Comparison of ENCODE assay signal across 19 cellular contexts in genomic region chr11:45933846-45934579, GRCh38. TPM values are rescaled to one million over a fixed set of nuclear protein-coding genes. Genes with fewer than 3 reads are reported as not detected.
DNase-seq lines count a peak whose midpoint lies in the region; ATAC-seq, FAIRE-seq and TF ChIP-seq lines count a peak whose summit lies in the region.
"Had no signal": no experiment of that assay in that cellular context is flagged by ENCODE, and none has a peak within 500 bp of the region (broad histone marks: within the 10 kb centered on the region; RNA-seq: fewer than 3 reads in every experiment).

No MANE protein-coding gene starts in this region.

- no peak for TF ChIP-seq POLR2A in breast epithelium (IDR thresholded peaks at IDR 0.05)

- POLR2A ChIA-PET in MCF 10A (lab: Yijun Ruan, JAX) = no interaction called here

- DNase-seq in breast epithelium (ENCODE audit: low spot score in 2 of 2) (no peak), MCF 10A (ENCODE audit: unreplicated experiment) (no peak), keratinocyte (ENCODE audit: low read depth, low spot score) (no peak), T-helper 9 cell (no peak)
- DNase-seq: immature natural killer cell, lower lobe of right lung, MG63, NCI-H2029, NCI-H510A treated with DMSO at 0.1 percent for 48 hours, OCI-M1, T-helper 2 cell, upper lobe of left lung had no signal

- no peak for FAIRE-seq in keratinocyte (lab: Jason Lieb, UNC)

- TF ChIP-seq CTCF in breast epithelium (IDR thresholded peaks at IDR 0.05) = no peak
- no peak for TF ChIP-seq CTCF in MCF 10A (IDR thresholded peaks at IDR 0.05; ENCODE audit: unreplicated experiment)
- no peak for TF ChIP-seq CTCF in keratinocyte (optimal IDR thresholded peaks at IDR 0.05 in 1 of 3, IDR thresholded peaks at IDR 0.05 in 1 of 3, conservative IDR thresholded peaks at IDR 0.05 in 1 of 3; ENCODE audit: extremely low read depth in 1 of 3, insufficient read depth in 2 of 3, low read length in 3 of 3)

- no peaks in the 10 kb centered on the region for H3K9me3 Mint-ChIP-seq in MCF 10A (ENCODE audit: unreplicated experiment)
- H3K9me3 Mint-ChIP-seq: immature natural killer cell; stimulated activated effector memory CD8-positive, alpha-beta T cell treated with anti-CD3 and anti-CD28 coated beads, Interleukin-12 subunit alpha, Interleukin-12 subunit beta, amount 100 ng/mL, for 72 hours had no signal

- no peak for ATAC-seq in HG03025 (IDR thresholded peaks at IDR 0.05; ENCODE audit: low FRiP score, unreplicated experiment)
- ATAC-seq: stimulated activated effector memory CD8-positive, alpha-beta T cell treated with anti-CD3 and anti-CD28 coated beads, Interleukin-12 subunit alpha, Interleukin-12 subunit beta, amount 100 ng/mL, for 72 hours had no signal

- H3K4me3 Mint-ChIP-seq in MCF 10A (ENCODE audit: unreplicated experiment) = no peak overlapping the region
- H3K4me3 Mint-ChIP-seq: activated naive CD8-positive, alpha-beta T cell; immature natural killer cell; stimulated activated effector memory CD8-positive, alpha-beta T cell treated with anti-CD3 and anti-CD28 coated beads, Interleukin-12 subunit alpha, Interleukin-12 subunit beta, amount 100 ng/mL, for 72 hours had no signal

- no TSS peak for BruUV-seq in MCF 10A (replicated peaks; lab: Mats Ljungman, UMichigan)

- no peaks in the 10 kb centered on the region for H4K20me1 ChIP-seq in keratinocyte (ENCODE audit: control insufficient read depth, extremely low read depth, insufficient read depth, low read length)

- no peaks in the 10 kb centered on the region for H3K9me1 ChIP-seq in keratinocyte (ENCODE audit: control insufficient read depth, extremely low read depth, insufficient read depth, low read length)

- peak overlapping the region in 2 of 3 donors; percentile 10 to 21 for H3K4me3 ChIP-seq in breast epithelium
- peak overlapping the region in 2 of 3 experiments; percentile 8 to 45 for H3K4me3 ChIP-seq in keratinocyte (ENCODE audit: control insufficient read depth in 2 of 3, extremely low read depth in 1 of 3, insufficient read depth in 2 of 3, low read depth in 1 of 3, low read length in 3 of 3)
- no peak overlapping the region for H3K4me3 ChIP-seq in stomach smooth muscle (ENCODE audit: low read length in 2 of 2)
- H3K4me3 ChIP-seq: lower lobe of right lung, MG63, smooth muscle cell, upper lobe of left lung had no signal

- H3K79me2 ChIP-seq in keratinocyte (ENCODE audit: control insufficient read depth, insufficient read depth, low read length) = no peaks in the 10 kb centered on the region

- intact Hi-C loops in breast epithelium (cut with DNase I; ENCODE audit: low total_unique reads) (no loop called here), MCF 10A (cut with micrococcal nuclease) (no loop called here)

- no peak overlapping the region for H2AFZ ChIP-seq in keratinocyte (ENCODE audit: control insufficient read depth, low read length)

- CTCF ChIA-PET in MCF 10A (lab: Yijun Ruan, JAX) = interaction anchor here (0.7 to 1.5 kb wide), 2 partner anchors 32 to 62 kb away, joined by 3 to 4 read pairs; no protein-coding TSS in a partner anchor

- H3K27ac ChIP-seq in breast epithelium = peak overlapping the region; percentile 40 to 77
- H3K27ac ChIP-seq in keratinocyte (ENCODE audit: control insufficient read depth, insufficient read depth, low read length) = peak overlapping the region; percentile 24
- peak overlapping the region; percentile 37 for H3K27ac ChIP-seq in stomach smooth muscle (ENCODE audit: low read length)
- H3K27ac ChIP-seq: 22Rv1, lower lobe of right lung, upper lobe of left lung had no signal

- H3K9ac ChIP-seq in keratinocyte (ENCODE audit: control insufficient read depth, extremely low read depth, insufficient read depth, low read length) (peak overlapping the region; percentile 8), stomach smooth muscle (ENCODE audit: low read length in 2 of 2) (no peak overlapping the region)

- no peak overlapping the region for H3K27ac Mint-ChIP-seq in MCF 10A (ENCODE audit: low read depth, unreplicated experiment)
- H3K27ac Mint-ChIP-seq: activated naive CD8-positive, alpha-beta T cell; immature natural killer cell had no signal

- no peaks in the 10 kb centered on the region for H3K9me3 ChIP-seq in breast epithelium
- no peaks in the 10 kb centered on the region for H3K9me3 ChIP-seq in keratinocyte (ENCODE audit: control insufficient read depth, low read depth, low read length)
- H3K9me3 ChIP-seq in stomach smooth muscle (ENCODE audit: control insufficient read depth in 2 of 2, low read length in 2 of 2) = no peaks in the 10 kb centered on the region
- H3K9me3 ChIP-seq: lower lobe of right lung, MG63, upper lobe of left lung had no signal

- H3K36me3 Mint-ChIP-seq in MCF 10A (ENCODE audit: insufficient read depth, unreplicated experiment) = peaks cover 67% of the 10 kb centered on the region

- H3K27me3 ChIP-seq in breast epithelium (no peaks in the 10 kb centered on the region), keratinocyte (ENCODE audit: control insufficient read depth, extremely low read depth, insufficient read depth, low read length) (no peaks in the 10 kb centered on the region), stomach smooth muscle (ENCODE audit: control insufficient read depth in 1 of 2, insufficient read depth in 2 of 2, low read length in 2 of 2) (no peaks in the 10 kb centered on the region)
- H3K27me3 ChIP-seq: MG63, upper lobe of left lung had no signal

- peak overlapping the region; percentile 53 for H3K4me2 ChIP-seq in keratinocyte (ENCODE audit: control insufficient read depth, extremely low read depth, insufficient read depth, low read depth, low read length)
- H3K4me2 ChIP-seq: smooth muscle cell had no signal

- dilution Hi-C loops in keratinocyte (cut with MboI; ENCODE audit: extremely low pct_ligation_motif_present, low sequenced_read_pairs) = no loop called here

- no peaks in the 10 kb centered on the region for H3K27me3 Mint-ChIP-seq in MCF 10A (ENCODE audit: insufficient read depth, unreplicated experiment)
- H3K27me3 Mint-ChIP-seq: activated naive CD8-positive, alpha-beta T cell had no signal

- H3K36me3 ChIP-seq in breast epithelium (no peaks in the 10 kb centered on the region), keratinocyte (ENCODE audit: control insufficient read depth in 2 of 2, extremely low read depth in 1 of 2, insufficient read depth in 2 of 2, low read length in 2 of 2) (peaks cover 7% of the 10 kb centered on the region in 2 experiments), stomach smooth muscle (ENCODE audit: control insufficient read depth in 2 of 2, insufficient read depth in 2 of 2, low read length in 2 of 2) (peaks cover 43 to 46% of the 10 kb centered on the region in 2 donors)
- H3K36me3 ChIP-seq: MG63 had no signal

- peaks cover 23% of the 10 kb centered on the region for H3K4me1 Mint-ChIP-seq in MCF 10A (ENCODE audit: insufficient read depth, unreplicated experiment)

- H3K4me1 ChIP-seq in breast epithelium (peaks cover 0 to 15% of the 10 kb centered on the region in 2 donors), keratinocyte (ENCODE audit: control insufficient read depth, extremely low read depth, insufficient read depth, low read length) (peaks cover 66% of the 10 kb centered on the region), stomach smooth muscle (ENCODE audit: control insufficient read depth, insufficient read depth, low read length) (peaks cover 10% of the 10 kb centered on the region)

RNA-seq across cellular contexts. Expression of gene LARGE2, which starts 11.6 kb away (rescaled TPM):
- total RNA-seq in breast epithelium = 1 to 10 TPM in 2 of 3 donors, not detected in 1; 5.9 to 6.3 TPM
- 0.52 and 0.91 TPM in 2 replicates for total RNA-seq in MCF 10A (2022)
- 7.1 to 29.9 TPM (median 11.1 TPM) in 3 replicates for polyA plus RNA-seq in keratinocyte
- polyA plus RNA-seq in keratinocyte (2011; ENCODE audit: low read depth) = 1.5 TPM
- 5.0 and 13.1 TPM in 2 replicates for polyA plus RNA-seq in keratinocyte (2011; cell fraction: cytosol; rRNA removed)
- polyA plus RNA-seq in keratinocyte (2011; cell fraction: nucleus; rRNA removed) = 16.6 and 26.6 TPM in 2 replicates
- 5.6 and 30.7 TPM in 2 replicates for polyA plus RNA-seq in keratinocyte (2012; ENCODE audit: low replicate concordance)
- 5.9 to 53.5 TPM (median 6.1 TPM) in 3 replicates for polyA minus RNA-seq in keratinocyte
- 12.1 TPM for polyA minus RNA-seq in keratinocyte (2011; cell fraction: cytosol; rRNA and poly(A)+ RNA removed)
- 4.4 and 6.1 TPM in 2 replicates for polyA minus RNA-seq in keratinocyte (2011; cell fraction: nucleus; rRNA and poly(A)+ RNA removed)
- total RNA-seq: myocyte had no signal

RNA-seq across cellular contexts. Expression of gene PEX16, which starts 16.3 kb away (rescaled TPM):
- total RNA-seq in breast epithelium (10 to 100 TPM; 22.1 to 32.8 (median 25.6) TPM), MCF 10A (2022) (28.1 and 30.2 TPM in 2 replicates)
- polyA plus RNA-seq in keratinocyte = 16.7 to 25.1 TPM (median 17.2 TPM) in 3 replicates
- polyA plus RNA-seq in keratinocyte (2011; ENCODE audit: low read depth) = 15.4 TPM
- 9.5 and 22.0 TPM in 2 replicates for polyA plus RNA-seq in keratinocyte (2011; cell fraction: cytosol; rRNA removed)
- polyA plus RNA-seq in keratinocyte (2011; cell fraction: nucleus; rRNA removed) = 30.3 and 31.9 TPM in 2 replicates
- polyA plus RNA-seq in keratinocyte (2012; ENCODE audit: low replicate concordance) = 16.7 and 24.5 TPM in 2 replicates
- 12.8 to 14.6 TPM (median 13.0 TPM) in 3 replicates for polyA minus RNA-seq in keratinocyte
- 24.2 TPM for polyA minus RNA-seq in keratinocyte (2011; cell fraction: cytosol; rRNA and poly(A)+ RNA removed)
- polyA minus RNA-seq in keratinocyte (2011; cell fraction: nucleus; rRNA and poly(A)+ RNA removed) = 20.4 and 26.9 TPM in 2 replicates

RNA-seq across cellular contexts. Expression of gene FREY1, which starts 26.9 kb away (rescaled TPM):
- total RNA-seq in breast epithelium (1 to 10 TPM in 1 of 3 donors, under 1 TPM in 2; 0.48 to 3.2 (median 0.98) TPM), MCF 10A (2022) (1.0 and 1.3 TPM in 2 replicates)
- 0.25 to 0.32 TPM in 2 of 3 replicates, not detected in the other for polyA plus RNA-seq in keratinocyte
- polyA plus RNA-seq in keratinocyte (2011; ENCODE audit: low read depth) = not detected
- 0.22 TPM in 1 of 2 replicates, not detected in the other for polyA plus RNA-seq in keratinocyte (2011; cell fraction: cytosol; rRNA removed)
- polyA plus RNA-seq in keratinocyte (2011; cell fraction: nucleus; rRNA removed) = 1.4 and 1.9 TPM in 2 replicates
- not detected in 2 replicates for polyA plus RNA-seq in keratinocyte (2012; ENCODE audit: low replicate concordance)
- 1.0 to 3.9 TPM (median 1.6 TPM) in 3 replicates for polyA minus RNA-seq in keratinocyte
- not detected for polyA minus RNA-seq in keratinocyte (2011; cell fraction: cytosol; rRNA and poly(A)+ RNA removed)
- polyA minus RNA-seq in keratinocyte (2011; cell fraction: nucleus; rRNA and poly(A)+ RNA removed) = 4.8 and 5.0 TPM in 2 replicates
- polyA plus RNA-seq: immature natural killer cell had no signal

RNA-seq across cellular contexts. Expression of gene MAPK8IP1, which starts 48.6 kb away (rescaled TPM):
- total RNA-seq in breast epithelium (1 to 10 TPM; 5.4 to 7.2 (median 5.9) TPM), MCF 10A (2022) (1.8 and 2.2 TPM in 2 replicates)
- polyA plus RNA-seq in keratinocyte = 0.51 to 0.95 TPM (median 0.83 TPM) in 3 replicates
- polyA plus RNA-seq in keratinocyte (2011; ENCODE audit: low read depth) = 0.24 TPM
- polyA plus RNA-seq in keratinocyte (2011; cell fraction: cytosol; rRNA removed) = 0.66 and 1.4 TPM in 2 replicates
- polyA plus RNA-seq in keratinocyte (2011; cell fraction: nucleus; rRNA removed) = 0.62 and 0.89 TPM in 2 replicates
- 0.44 and 0.94 TPM in 2 replicates for polyA plus RNA-seq in keratinocyte (2012; ENCODE audit: low replicate concordance)
- 0.67 to 0.92 TPM (median 0.69 TPM) in 3 replicates for polyA minus RNA-seq in keratinocyte
- polyA minus RNA-seq in keratinocyte (2011; cell fraction: cytosol; rRNA and poly(A)+ RNA removed) = 4.2 TPM
- polyA minus RNA-seq in keratinocyte (2011; cell fraction: nucleus; rRNA and poly(A)+ RNA removed) = 0.53 and 1.1 TPM in 2 replicates

Comparison
In these comparisons a context has a peak if more than half of its experiments do, and no peak if none do; other contexts are left out.
1. H3K4me3 ChIP-seq: peak in breast epithelium (2 of 3) and keratinocyte (2 of 3); none in stomach smooth muscle (0 of 2).
2. Peak in every context shown above with its lines, with median percentiles within 50 percentile points of each other: H3K27ac ChIP-seq.